In genomic region chr16:8103649-8104289, GRCh38 we compare ENCODE assay signal across 23 cellular contexts.
"Had no signal": no experiment of that assay in that cellular context is flagged by ENCODE, and none has a peak within 500 bp of the region (broad histone marks: within the 10 kb centered on the region; RNA-seq: fewer than 3 reads in every experiment).

No MANE protein-coding gene starts in this region.

- H3K27me3 ChIP-seq: esophagus muscularis mucosa, foreskin keratinocyte, gastroesophageal sphincter, heart left ventricle, hepatocyte had no signal

- ATAC-seq: foreskin keratinocyte, gastroesophageal sphincter, heart left ventricle, left colon, left lobe of liver, left ventricle myocardium superior had no signal

- H3K79me2 ChIP-seq: hepatocyte had no signal

- H3K27ac ChIP-seq: coronary artery, dorsolateral prefrontal cortex, esophagus muscularis mucosa, foreskin keratinocyte, gastroesophageal sphincter, heart left ventricle, hepatocyte had no signal

- H3K4me1 ChIP-seq: esophagus muscularis mucosa, foreskin keratinocyte, gastroesophageal sphincter, heart left ventricle had no signal

- FAIRE-seq: colon, endothelial cell of umbilical vein, frontal cortex had no signal

- H3K4me2 ChIP-seq: hepatocyte had no signal

- DNase-seq: dermis blood vessel endothelial cell; dorsolateral prefrontal cortex; effector CD4-positive, alpha-beta T cell; effector memory CD4-positive, alpha-beta T cell; foreskin keratinocyte; heart left ventricle; hypothalamus; immature natural killer cell; islet precursor cell; kidney; kidney glomerular epithelial cell; left colon; left ventricle myocardium superior; mesendoderm; midbrain had no signal

- H3K4me3 ChIP-seq: coronary artery, dorsolateral prefrontal cortex, esophagus muscularis mucosa, gastroesophageal sphincter, heart left ventricle, hepatocyte had no signal

- H3K9me3 ChIP-seq: esophagus muscularis mucosa, gastroesophageal sphincter, heart left ventricle had no signal

- H2AFZ ChIP-seq: hepatocyte had no signal

- H3K36me3 ChIP-seq: esophagus muscularis mucosa, gastroesophageal sphincter, heart left ventricle had no signal
